29 cellular contexts compared by ENCODE assay signal in the genomic region with DNA sequence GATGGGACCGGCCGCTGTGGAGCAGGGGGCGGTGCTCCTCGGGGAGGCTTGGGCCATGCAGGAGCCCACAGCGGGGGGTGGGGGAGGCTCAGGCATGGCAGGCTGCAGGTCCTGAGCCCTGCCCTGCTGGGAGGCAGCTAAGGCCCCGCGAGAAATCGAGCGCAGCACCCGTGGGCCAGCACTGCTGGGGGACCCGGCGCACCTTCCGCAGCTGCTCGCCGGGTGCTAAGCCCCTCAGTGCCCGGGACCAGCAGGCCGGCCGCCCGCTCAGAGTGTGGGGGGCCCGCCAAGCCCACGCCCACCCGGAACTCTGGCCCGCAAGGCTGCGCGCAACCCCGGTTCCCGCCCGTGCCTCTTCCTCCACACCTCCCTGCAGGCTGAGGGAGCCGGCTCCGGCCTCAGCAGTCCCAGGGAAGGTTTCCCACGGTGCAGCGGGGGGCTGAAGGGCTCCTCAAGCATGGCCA.
"Had no signal": no experiment of that assay in that cellular context is flagged by ENCODE, and none has a peak within 500 bp of the region (broad histone marks: within the 10 kb centered on the region; RNA-seq: fewer than 3 reads in every experiment).

No MANE protein-coding gene starts in this region.

- H3K9me3 ChIP-seq: adrenal gland, breast epithelium had no signal

- DNase-seq: activated B cell treated with CpG ODN at 0.5 μM for 24 hours; activated CD4-positive, alpha-beta T cell treated with anti-CD3 and anti-CD28 coated beads for 1 hour; activated CD4-positive, alpha-beta T cell treated with anti-CD3 and anti-CD28 coated beads, Interleukin-2, amount 10 ng/mL, durations not matched to agents 24 days and 14 days; activated CD4-positive, alpha-beta T cell treated with anti-CD3 and anti-CD28 coated beads, Interleukin-2, amount 50 U/mL, for 48 hours; activated effector memory CD4-positive, alpha-beta T cell treated with anti-CD3 and anti-CD28 coated beads, Interleukin-2, amount 50 U/mL, for 16 hours; activated naive CD4-positive, alpha-beta T cell treated with anti-CD3 and anti-CD28 coated beads, Interleukin-2, amount 50 U/mL, for 16 hours; activated naive CD8-positive, alpha-beta T cell treated with anti-CD3 and anti-CD28 coated beads, Interleukin-2, amount 10 ng/mL, durations not matched to agents 7 days and 5 days; activated T-cell treated with anti-CD3 and anti-CD28 coated beads, Interleukin-2, amount 50 U/mL, for 4 hours; adrenal gland; anterior cingulate cortex; central memory CD4-positive, alpha-beta T cell; KG1; NCI-H1092; NCI-H1417; NCI-H2029; NCI-H345; NCI-H510A; NCI-H526 treated with DMSO at 0.1 percent for 48 hours; NCI-H82; OCI-M1; RPMI8226; T-cell; T-helper 2 cell; T1000 had no signal

- H3K4me3 ChIP-seq: adrenal gland, breast epithelium, SK-N-MC had no signal

- H3K27ac ChIP-seq: adrenal gland, breast epithelium, SK-N-MC had no signal

- FAIRE-seq: TTC549 had no signal

- H3K36me3 ChIP-seq: adrenal gland, breast epithelium had no signal

- ATAC-seq: activated T-cell treated with anti-CD3 and anti-CD28 coated beads, Interleukin-2, amount 50 U/mL, for 4 hours; Panc1; Right ventricle myocardium inferior; T-cell had no signal

- H3K27me3 ChIP-seq: adrenal gland, breast epithelium had no signal
